ENCODE assay signal across 31 cellular contexts in genomic region chr6:117505337-117505736, GRCh38. TPM values are rescaled to one million over a fixed set of nuclear protein-coding genes. Genes with fewer than 3 reads are reported as not detected.
A peak's percentile ranks its signal among the peaks of the same experiment; 100 is the strongest.
DNase-seq lines count a peak whose midpoint lies in the region; ATAC-seq lines count a peak whose summit lies in the region.
"Had no signal": no experiment of that assay in that cellular context is flagged by ENCODE, and none has a peak within 500 bp of the region (broad histone marks: within the 10 kb centered on the region; RNA-seq: fewer than 3 reads in every experiment).

No MANE protein-coding gene starts in this region.

- ATAC-seq in HG02885 (IDR thresholded peaks at IDR 0.05; ENCODE audit: poor library complexity, unreplicated experiment) = no peak
- ATAC-seq in stimulated activated naive CD8-positive, alpha-beta T cell treated with anti-CD3 and anti-CD28 coated beads, Interleukin-15, Interleukin-2, amounts not matched to agents 100 U/mL and 50 U/mL, for 24 hours = no peak
- ATAC-seq: GM12878; lower lobe of right lung; Right ventricle myocardium inferior; stimulated activated effector memory CD8-positive, alpha-beta T cell treated with anti-CD3 and anti-CD28 coated beads, Interleukin-12 subunit alpha, Interleukin-12 subunit beta, amount 100 ng/mL, for 72 hours had no signal

- DNase-seq in A172 (ENCODE audit: low spot score) (peak; percentile 35), HCEC 1CT (peak; percentile 63), amniotic epithelial cell (ENCODE audit: low read depth) (peak; percentile 91), mesenchymal stem cell (peak; percentile 83), GM19238 (ENCODE audit: insufficient read length, low spot score) (no peak), NCI-H510A (lab: John Stamatoyannopoulos, UW) (no peak)
- no peak for DNase-seq in stimulated activated naive CD8-positive, alpha-beta T cell treated with anti-CD3 and anti-CD28 coated beads, Interleukin-15, Interleukin-2, amounts not matched to agents 100 U/mL and 50 U/mL, for 24 hours
- DNase-seq: ACHN; activated B cell treated with CpG ODN at 0.5 μM for 24 hours; activated CD4-positive, alpha-beta T cell treated with anti-CD3 and anti-CD28 coated beads, Interleukin-2, amount 50 U/mL, for 4 hours; activated CD8-positive, alpha-beta memory T cell treated with anti-CD3 and anti-CD28 coated beads, Interleukin-2, amount 50 U/mL, for 4 hours; activated effector memory CD4-positive, alpha-beta T cell treated with Interleukin-2 at 50 U/mL for 16 hours; activated naive CD8-positive, alpha-beta T cell treated with anti-CD3 and anti-CD28 coated beads, Interleukin-2, amount 10 ng/mL, durations not matched to agents 7 days and 5 days; COR-L47; DMS79; effector memory CD4-positive, alpha-beta T cell; lower lobe of right lung; NCI-H1105 treated with DMSO at 0.1 percent for 48 hours; NCI-H2081; NCI-H446 treated with DMSO at 0.1 percent for 48 hours; stimulated activated CD4-positive, alpha-beta T cell treated with anti-CD3 and anti-CD28 coated beads, Interleukin-2, amount 100 ng/mL, for 24 hours; SW 1271; T1000 had no signal

- no peak overlapping the region for H3K14ac ChIP-seq in mesenchymal stem cell (ENCODE audit: low read length in 2 of 2)

- no peak overlapping the region for H4K91ac ChIP-seq in mesenchymal stem cell (ENCODE audit: low read length)

- H3K18ac ChIP-seq in mesenchymal stem cell (ENCODE audit: low read depth in 1 of 2, low read length in 2 of 2) = peak overlapping the region in 1 of 2 experiments; percentile 46

- H3K27ac ChIP-seq in mesenchymal stem cell (ENCODE audit: low read length, poor library complexity, severe bottlenecking) = peak overlapping the region; percentile 17
- H3K27ac ChIP-seq: BLaER1, esophagus muscularis mucosa, lower lobe of right lung, prostate gland, skin epidermis had no signal

- H3K79me1 ChIP-seq in mesenchymal stem cell (replicated peaks; ENCODE audit: low read length, poor library complexity, severe bottlenecking) = peaks cover 19% of the 10 kb centered on the region

- no peak overlapping the region for H2BK15ac ChIP-seq in mesenchymal stem cell (ENCODE audit: low read depth, poor library complexity, severe bottlenecking)

- WGBS in mesenchymal stem cell = 67% methylated on average over 4 of the region's 4 CpGs

- peak overlapping the region; percentile 31 for H2AK5ac ChIP-seq in mesenchymal stem cell (ENCODE audit: low read length, severe bottlenecking)

- H2BK5ac ChIP-seq in mesenchymal stem cell (ENCODE audit: low read depth, low read length, poor library complexity, severe bottlenecking) = no peak overlapping the region

- H4K8ac ChIP-seq in mesenchymal stem cell (ENCODE audit: low read length) = no peak overlapping the region

- no peak overlapping the region for H2BK120ac ChIP-seq in mesenchymal stem cell (ENCODE audit: low read depth, low read length)

- H3K4me3 ChIP-seq in mesenchymal stem cell (ENCODE audit: insufficient read depth in 1 of 2, low read depth in 1 of 2, low read length in 2 of 2) = no peak overlapping the region
- H3K4me3 ChIP-seq: BLaER1, esophagus muscularis mucosa, GM12878, lower lobe of right lung, prostate gland, skin epidermis had no signal

- H3K4ac ChIP-seq in mesenchymal stem cell (ENCODE audit: low read depth in 1 of 2, low read length in 2 of 2) = no peak overlapping the region

- no peak overlapping the region for H3K9ac ChIP-seq in mesenchymal stem cell (ENCODE audit: low read length)
- H3K9ac ChIP-seq: BLaER1 had no signal

- peaks cover 11% of the 10 kb centered on the region for H3K4me1 ChIP-seq in mesenchymal stem cell (ENCODE audit: control insufficient read depth, insufficient read depth, low read depth, low read length)
- H3K4me1 ChIP-seq: BLaER1, prostate gland had no signal

- peaks cover 11 to 16% of the 10 kb centered on the region in 2 experiments for H3K36me3 ChIP-seq in mesenchymal stem cell (ENCODE audit: control insufficient read depth in 1 of 2, insufficient read depth in 2 of 2, low read depth in 1 of 2, low read length in 2 of 2)
- H3K36me3 ChIP-seq: BLaER1, prostate gland had no signal

- H3K9me3 ChIP-seq in mesenchymal stem cell (ENCODE audit: control insufficient read depth, low read length) = no peaks in the 10 kb centered on the region
- H3K9me3 ChIP-seq: BLaER1, esophagus muscularis mucosa, lower lobe of right lung, prostate gland had no signal

- no peaks in the 10 kb centered on the region for H3K27me3 ChIP-seq in mesenchymal stem cell (ENCODE audit: control insufficient read depth in 1 of 2, insufficient read depth in 1 of 2, low read length in 2 of 2)
- H3K27me3 ChIP-seq: BLaER1, esophagus muscularis mucosa had no signal

- H2BK12ac ChIP-seq in mesenchymal stem cell (ENCODE audit: low read length in 2 of 2) = no peak overlapping the region

- no peak overlapping the region for H3K23ac ChIP-seq in mesenchymal stem cell (ENCODE audit: low read length in 2 of 2)

- H3K4me2 ChIP-seq in mesenchymal stem cell (ENCODE audit: low read length, poor library complexity, severe bottlenecking) = no peak overlapping the region
- H3K4me2 ChIP-seq: BLaER1 had no signal

- H2AFZ ChIP-seq in mesenchymal stem cell (ENCODE audit: low read depth, low read length) = no peak overlapping the region

RNA-seq across cellular contexts. Expression of gene DCBLD1, which starts 22.9 kb away (rescaled TPM):
- 29.6 and 71.1 TPM in 2 replicates for total RNA-seq in A172 (2014; rRNA removed; shearing (Covaris generic))
- polyA plus RNA-seq in mesenchymal stem cell (2013, experiment 1 of 2) = 58.0 TPM
- 59.6 TPM for polyA plus RNA-seq in mesenchymal stem cell (2013, experiment 2 of 2)

Comparison
In these comparisons a context has a peak if more than half of its experiments do, and no peak if none do; other contexts are left out.
1. DNase-seq: peak in A172 (single experiment), HCEC 1CT (single experiment), amniotic epithelial cell (single experiment) and mesenchymal stem cell (single experiment); none in GM19238 (single experiment), stimulated activated naive CD8-positive, alpha-beta T cell treated with anti-CD3 and anti-CD28 coated beads, Interleukin-15, Interleukin-2, amounts not matched to agents 100 U/mL and 50 U/mL, for 24 hours (single experiment) and NCI-H510A (single experiment).